In the genomic region with DNA sequence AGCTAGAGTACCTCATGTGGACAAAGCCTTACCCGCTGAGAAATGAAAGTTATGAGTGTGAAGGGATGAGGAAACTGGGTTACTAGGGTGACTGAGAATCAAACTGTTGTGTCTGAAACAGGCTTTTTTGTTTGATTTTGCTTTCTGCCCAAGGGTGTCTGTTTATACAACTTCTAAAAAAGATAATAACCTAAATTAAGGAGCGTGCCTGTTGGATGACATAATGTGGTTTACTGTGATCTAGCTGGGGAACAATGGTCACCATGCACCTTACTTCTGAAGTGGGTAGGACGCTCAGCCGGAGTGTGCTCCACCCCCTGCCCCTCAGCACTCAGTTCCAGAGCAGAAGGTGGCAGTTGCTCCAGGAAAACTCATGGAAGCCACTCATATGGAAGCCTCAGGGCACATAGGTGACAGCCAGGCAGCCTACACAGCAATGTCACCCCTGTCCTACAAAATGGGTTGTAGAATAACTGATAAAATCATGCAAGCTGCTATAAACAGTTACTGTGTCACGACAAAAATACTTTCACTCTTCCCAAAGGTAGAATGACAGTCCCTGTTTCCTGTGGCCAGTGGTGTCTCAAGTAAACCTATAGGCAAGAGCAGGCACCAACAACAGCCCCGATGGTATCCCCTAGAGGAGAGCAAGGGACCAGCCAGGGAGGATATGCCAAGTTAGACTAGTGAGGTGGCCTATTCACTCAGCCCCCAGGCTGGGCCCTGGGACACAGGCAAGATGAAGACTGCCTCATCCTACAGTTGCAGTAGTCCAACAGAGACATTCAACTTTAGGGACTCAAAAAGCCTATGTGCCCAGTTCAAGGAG, we compare ENCODE assay signal across 12 cellular contexts. TPM values are rescaled to one million over a fixed set of nuclear protein-coding genes. Genes with fewer than 3 reads are reported as not detected.
DNase-seq lines count a peak whose midpoint lies in the region; ATAC-seq, FAIRE-seq and TF ChIP-seq lines count a peak whose summit lies in the region.
"Had no signal": no experiment of that assay in that cellular context is flagged by ENCODE, and none has a peak within 500 bp of the region (broad histone marks: within the 10 kb centered on the region; RNA-seq: fewer than 3 reads in every experiment).

No MANE protein-coding gene starts in this region.

- H3K79me1 ChIP-seq in H1 (ENCODE audit: low read depth, low read length): peaks cover 2% of the 10 kb centered on the region; the same call in 1 of the 2 replicates

- no peak overlapping the region for H2BK15ac ChIP-seq in H1 (ENCODE audit: low read length)

- no peak overlapping the region for H3K23ac ChIP-seq in H1 (ENCODE audit: insufficient read length)

- H3K4ac ChIP-seq in H1 (replicated peaks; ENCODE audit: insufficient read length, low read depth, low read length): no peak overlapping the region

- H3K36me3 ChIP-seq in H1 (ENCODE audit: control insufficient read depth in 2 of 4, insufficient read depth in 4 of 4, low read length in 3 of 4): no peaks in the 10 kb centered on the region

- no peaks in the 10 kb centered on the region for H3K27me3 ChIP-seq in AG04450 (ENCODE audit: control insufficient read depth, insufficient read depth, low read length)
- no peaks in the 10 kb centered on the region for H3K27me3 ChIP-seq in H1 (replicated peaks in 1 of 4; ENCODE audit: control insufficient read depth in 3 of 4, extremely low read depth in 1 of 4, insufficient read depth in 3 of 4, low read length in 3 of 4)

- H3K4me3 Mint-ChIP-seq in natural killer cell: no peak overlapping the region

- no peak overlapping the region for H4K91ac ChIP-seq in H1 (replicated peaks; ENCODE audit: insufficient read length, low read length)

- no peak overlapping the region for H4K5ac ChIP-seq in H1 (ENCODE audit: insufficient read length, low read depth, low read length)

- no peak overlapping the region for H2BK12ac ChIP-seq in H1 (ENCODE audit: low read depth, low read length)

- no peak overlapping the region for H2BK5ac ChIP-seq in H1 (ENCODE audit: low read depth, low read length)

- no peak overlapping the region for H3K9ac ChIP-seq in H1 (replicated peaks in 1 of 4; ENCODE audit: extremely low read depth in 1 of 4, low read depth in 3 of 4, low read length in 3 of 4)

- CTCF ChIA-PET in AG04450 (lab: Charles Lee): no interaction called here
- CTCF ChIA-PET in H1 (lab: Charles Lee; ENCODE audit: partially characterized antibody): interaction anchor here (0.6 to 3.2 kb wide), 10 partner anchors 7 to 643 kb away, joined by 3 to 14 read pairs (median 4); no protein-coding TSS in a partner anchor

- TF ChIP-seq POLR2A in H1 (IDR thresholded peaks at IDR 0.05; ENCODE audit: control extremely low read depth in 1 of 2, low read depth in 2 of 2, low read length in 2 of 2): no peak

- WGBS in H1 (ENCODE audit: extremely low coverage in 1 of 2, insufficient coverage in 1 of 2, insufficient read length in 1 of 2, insufficient replicate concordance in 2 of 2, low coverage in 1 of 2, low lambda C conversion rate in 2 of 2, missing lambda C conversion rate in 1 of 2), 2 experiments: 87% methylated on average over 6 of the region's 6 CpGs; no CpG with 5 or more reads in 1 of the 2 experiments

- H2AFZ ChIP-seq in H1 (ENCODE audit: low read length): no peak overlapping the region

- peak; percentile 16 for DNase-seq in AG04450 (ENCODE audit: low read depth, low spot score)
- no peak for DNase-seq in GM19239 (ENCODE audit: insufficient read length, low spot score)
- DNase-seq in MV-4-11 (lab: John Stamatoyannopoulos, UW): peak; percentile 46
- no peak for DNase-seq in H1 (ENCODE audit: low read depth in 1 of 2, low spot score in 2 of 2)
- DNase-seq in ecto neural progenitor cell (ENCODE audit: low spot score): no peak
- no peak for DNase-seq in NCI-H2171 treated with DMSO at 0.1 percent for 48 hours (lab: John Stamatoyannopoulos, UW)
- DNase-seq in natural killer cell: no peak
- DNase-seq: activated CD4-positive, alpha-beta T cell treated with anti-CD3 and anti-CD28 coated beads, Interleukin-2, amount 50 U/mL, for 4 hours; HCEC 1CT; NCI-H187; stimulated activated CD4-positive, alpha-beta T cell treated with anti-CD3 and anti-CD28 coated beads, Interleukin-15, amount 100 ng/mL, for 24 hours had no signal

- H3K4me3 ChIP-seq in AG04450 (ENCODE audit: low read depth, low read length): no peak overlapping the region
- H3K4me3 ChIP-seq in H1 (ENCODE audit: extremely low read depth in 1 of 4, insufficient read depth in 2 of 4, low read depth in 3 of 4, low read length in 4 of 4): no peak overlapping the region

- H3K4me1 Mint-ChIP-seq in natural killer cell: peaks cover 0 to 28% of the 10 kb centered on the region in 2 donors

- no peak for TF ChIP-seq CTCF in AG04450 (IDR thresholded peaks at IDR 0.05; ENCODE audit: low read depth, low read length)
- peak in 2 of 3 experiments; percentile 9 to 10; a peak in 1 of 4 replicates for TF ChIP-seq CTCF in H1 (IDR thresholded peaks at IDR 0.05; ENCODE audit: control extremely low read depth in 1 of 3, insufficient read depth in 1 of 3, low read depth in 1 of 3, low read length in 3 of 3)
- no peak for TF ChIP-seq CTCF in natural killer cell (IDR thresholded peaks at IDR 0.05)

- no peak overlapping the region for H4K8ac ChIP-seq in H1 (ENCODE audit: extremely low read depth, insufficient read depth, low read length)

- H3K56ac ChIP-seq in H1 (replicated peaks; ENCODE audit: insufficient read length, low read depth, low read length): no peak overlapping the region

- H2BK20ac ChIP-seq in H1 (ENCODE audit: low read length): no peak overlapping the region

- no peaks in the 10 kb centered on the region for H3K23me2 ChIP-seq in H1 (ENCODE audit: low read depth, low read length)

- no peaks in the 10 kb centered on the region for H3K9me3 Mint-ChIP-seq in natural killer cell

- no peaks in the 10 kb centered on the region for H3K79me2 ChIP-seq in H1 (ENCODE audit: control insufficient read depth in 1 of 2, insufficient read depth in 2 of 2, low read length in 2 of 2)

- no peak overlapping the region for H2BK120ac ChIP-seq in H1 (replicated peaks; ENCODE audit: low read depth, low read length)

- no peaks in the 10 kb centered on the region for H3K9me3 ChIP-seq in AG04450 (ENCODE audit: control insufficient read depth, insufficient read depth, low read length)
- no peaks in the 10 kb centered on the region for H3K9me3 ChIP-seq in H1 (ENCODE audit: insufficient read depth in 2 of 2, low read depth in 1 of 2, low read length in 1 of 2)

- peak overlapping the region in 1 of 2 donors; percentile 28 for H3K27ac Mint-ChIP-seq in natural killer cell

- no peak overlapping the region for H3K18ac ChIP-seq in H1 (ENCODE audit: extremely low read depth, low read length)

- H3K27me3 Mint-ChIP-seq in natural killer cell (ENCODE audit: low read depth in 2 of 2): peaks cover 0 to 3% of the 10 kb centered on the region in 2 donors

- no peak overlapping the region for H3K14ac ChIP-seq in H1 (ENCODE audit: insufficient read length)

- FAIRE-seq in GM19239 (lab: Jason Lieb, UNC) (peak; percentile 77), H1 (lab: Jason Lieb, UNC) (no peak)

- no peak overlapping the region for H2AK5ac ChIP-seq in H1 (ENCODE audit: low read depth, low read length)

- intact Hi-C loops in natural killer cell (cut with micrococcal nuclease): no loop called here

- H4K20me1 ChIP-seq in H1 (replicated peaks in 1 of 2; ENCODE audit: control insufficient read depth in 1 of 2, insufficient read depth in 2 of 2, low read length in 2 of 2): no peaks in the 10 kb centered on the region

- H3K4me1 ChIP-seq in H1 (replicated peaks in 1 of 4; ENCODE audit: control insufficient read depth in 3 of 4, insufficient read depth in 4 of 4, low read length in 3 of 4): peaks cover 0 to 2% (median 1%) of the 10 kb centered on the region in 4 experiments; a peak in 2 of 7 replicates

- TF ChIP-seq RAD21 in H1 (IDR thresholded peaks at IDR 0.05 in 1 of 2, conservative IDR thresholded peaks at IDR 0.05 in 1 of 2; ENCODE audit: low read depth in 2 of 2, low read length in 2 of 2): no peak; a peak in 1 of 4 replicates

- POLR2A ChIA-PET in AG04450 (lab: Yijun Ruan, JAX) (interaction anchor here (0.7 kb wide), 1 partner anchor 20 kb away, joined by 3 read pairs; no protein-coding TSS in a partner anchor), H1 (lab: Charles Lee; ENCODE audit: partially characterized antibody) (no interaction called here)

- no peak overlapping the region for H3K4me2 ChIP-seq in H1 (ENCODE audit: insufficient read depth in 1 of 2, low read depth in 2 of 2, low read length in 2 of 2)

- H3K36me3 Mint-ChIP-seq in natural killer cell: no peaks in the 10 kb centered on the region

- TF ChIP-seq EP300 in H1 (IDR thresholded peaks at IDR 0.05; ENCODE audit: borderline replicate concordance in 1 of 2, low read depth in 2 of 2, low read length in 2 of 2): no peak

- peak overlapping the region; percentile 12 for H3K27ac ChIP-seq in AG04450 (ENCODE audit: low read depth, low read length)
- no peak overlapping the region for H3K27ac ChIP-seq in H1 (ENCODE audit: low read depth, low read length)

- ATAC-seq in HG02642 (IDR thresholded peaks at IDR 0.05; ENCODE audit: poor library complexity, unreplicated experiment): no peak
- ATAC-seq in natural killer cell: no peak

TF ChIP-seq in H1, 55 proteins besides CTCF, POLR2A, EP300 and RAD21:
- TF ChIP-seq NANOG (IDR thresholded peaks at IDR 0.05; ENCODE audit: insufficient read depth, low read depth, low read length, poor library complexity, severe bottlenecking) (no peak), ASH2L (IDR thresholded peaks at IDR 0.05; ENCODE audit: low read length) (no peak)

RNA-seq across cellular contexts. Expression of gene SIPA1L2, which starts 29.3 kb away (rescaled TPM):
- 63.5 and 65.0 TPM in 2 replicates for polyA plus RNA-seq in AG04450 (2011; rRNA removed)
- polyA minus RNA-seq in AG04450 (2011; rRNA and poly(A)+ RNA removed): 148 and 151 TPM in 2 replicates
- total RNA-seq in H1 (2021; fragmentation: NEBNext Ultra II Directional; extraction: Animal tissue kit (Norgen Biotek cat#: 25700)): 12.0 and 13.2 TPM in 2 replicates
- polyA plus RNA-seq in H1 (2011; rRNA removed): 7.7 and 11.5 TPM in 2 replicates
- 9.8 TPM for polyA plus RNA-seq in H1 (2011; cell fraction: cytosol; rRNA removed)
- polyA plus RNA-seq in H1 (2011; cell fraction: nucleus; rRNA removed): 19.7 TPM
- polyA plus RNA-seq in H1 (2012, experiment 1 of 2): 7.1 to 9.0 TPM (median 7.9 TPM) in 4 replicates
- 0.62 TPM for polyA plus RNA-seq in H1 (2012, experiment 2 of 2)
- polyA plus RNA-seq in H1 (2013, experiment 1 of 2): 4.2 TPM
- polyA plus RNA-seq in H1 (2013, experiment 2 of 2): 4.0 TPM
- 13.6 and 18.9 TPM in 2 replicates for polyA minus RNA-seq in H1 (2011; rRNA and poly(A)+ RNA removed)
- 9.7 TPM for polyA minus RNA-seq in H1 (2011; cell fraction: cytosol; rRNA and poly(A)+ RNA removed)
- 29.5 TPM for polyA minus RNA-seq in H1 (2011; cell fraction: nucleus; rRNA and poly(A)+ RNA removed)
- total RNA-seq in natural killer cell: 1 to 10 TPM; 1.5 to 2.3 (median 1.6) TPM

Comparison
In these comparisons a context has a peak if more than half of its experiments do, and no peak if none do; other contexts are left out.
1. DNase-seq: peak in AG04450 (single experiment) and MV-4-11 (single experiment); none in GM19239 (single experiment), H1 (0 of 2), ecto neural progenitor cell (single experiment), NCI-H2171 treated with DMSO at 0.1 percent for 48 hours (single experiment) and natural killer cell (single experiment).
2. CTCF ChIP-seq: peak in H1 (2 of 3); none in AG04450 (single experiment) and natural killer cell (single experiment).